Comparison of ENCODE assay signal across 8 cellular contexts in the genomic region with DNA sequence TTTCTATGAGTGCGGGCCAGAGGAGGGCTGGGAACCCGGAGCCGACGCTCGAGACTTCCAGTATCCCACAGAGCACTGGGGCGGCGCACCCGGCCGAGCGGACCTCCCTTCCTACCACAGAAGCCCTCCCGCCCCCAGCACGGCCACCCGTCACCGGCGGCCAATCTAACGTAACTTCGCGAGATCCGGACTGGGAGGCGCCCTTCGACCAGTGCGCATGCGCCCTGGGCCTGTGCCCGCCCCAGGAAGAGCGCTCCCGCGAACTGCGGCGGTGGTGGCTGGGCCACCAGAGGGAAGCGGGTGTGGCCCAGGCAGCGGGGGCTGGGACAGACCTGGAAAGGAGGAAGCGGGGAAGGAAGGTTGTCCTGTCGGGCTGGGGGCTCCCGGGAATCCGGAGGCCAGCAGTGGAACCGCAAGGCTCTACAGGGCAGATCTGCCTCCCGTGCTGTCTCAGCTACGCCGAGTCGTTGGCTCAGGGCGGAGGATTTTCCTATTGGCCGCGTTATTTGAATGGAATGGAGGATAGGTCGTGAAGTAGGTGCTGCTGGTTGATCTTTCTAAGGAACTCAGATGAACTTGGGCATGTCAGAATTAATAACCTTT. TPM values are rescaled to one million over a fixed set of nuclear protein-coding genes. Genes with fewer than 3 reads are reported as not detected.
DNase-seq lines count a peak whose midpoint lies in the region; ATAC-seq and TF ChIP-seq lines count a peak whose summit lies in the region.

A gene (minus strand): TSS at position 77 of the 603 bp plus-strand sequence. CDS start 166 bp downstream, outside the sequence.

- TF ChIP-seq CTCF in fibroblast of the aortic adventitia (IDR thresholded peaks at IDR 0.05; ENCODE audit: insufficient read depth, low read length) (peak; percentile 28), nephron progenitor cell (IDR thresholded peaks at IDR 0.05) (no peak)

- H3K4me1 Mint-ChIP-seq in nephron progenitor cell, result peaks cover 42% of the 10 kb centered on the region
- H3K4me1 Mint-ChIP-seq in stimulated activated naive CD8-positive, alpha-beta T cell treated with anti-CD3 and anti-CD28 coated beads, Interleukin-15, amount 100 ng/mL, for 72 hours, result peaks cover 39% of the 10 kb centered on the region

- H3K36me3 ChIP-seq in H7 (replicated peaks; ENCODE audit: control insufficient read depth, insufficient read depth, low read length), result no peaks in the 10 kb centered on the region

- peaks cover 3% of the 10 kb centered on the region for H3K36me3 Mint-ChIP-seq in nephron progenitor cell (ENCODE audit: low read depth)

- no peaks in the 10 kb centered on the region for H3K27me3 ChIP-seq in H7 (ENCODE audit: control insufficient read depth, insufficient read depth, low read length)

- peak; percentile 87 for ATAC-seq in stimulated activated naive CD8-positive, alpha-beta T cell treated with anti-CD3 and anti-CD28 coated beads, Interleukin-15, amount 100 ng/mL, for 72 hours

- peaks cover 1% of the 10 kb centered on the region for H3K9me3 Mint-ChIP-seq in nephron progenitor cell
- H3K9me3 Mint-ChIP-seq in stimulated activated naive CD8-positive, alpha-beta T cell treated with anti-CD3 and anti-CD28 coated beads, Interleukin-15, amount 100 ng/mL, for 72 hours, result no peaks in the 10 kb centered on the region

- DNase-seq in ELR (ENCODE audit: low read depth), result peak; percentile 96
- DNase-seq in H7, result peak; percentile 92
- peak; percentile 97 for DNase-seq in M059J (ENCODE audit: low read depth)
- DNase-seq in SHP77 (lab: John Stamatoyannopoulos, UW), result peak; percentile 94 to 95
- DNase-seq in activated effector memory CD4-positive, alpha-beta T cell treated with anti-CD3 and anti-CD28 coated beads, Interleukin-2, amount 50 U/mL, for 16 hours, result peak; percentile 98
- peak; percentile 96 for DNase-seq in fibroblast of the aortic adventitia (ENCODE audit: low read depth)
- DNase-seq in nephron progenitor cell, result peak; percentile 94
- DNase-seq in stimulated activated naive CD8-positive, alpha-beta T cell treated with anti-CD3 and anti-CD28 coated beads, Interleukin-15, amount 100 ng/mL, for 72 hours, result peak; percentile 94 to 95

- H3K27me3 Mint-ChIP-seq in nephron progenitor cell (ENCODE audit: low read depth, poor library complexity), result no peaks in the 10 kb centered on the region
- H3K27me3 Mint-ChIP-seq in stimulated activated naive CD8-positive, alpha-beta T cell treated with anti-CD3 and anti-CD28 coated beads, Interleukin-15, amount 100 ng/mL, for 72 hours, result no peaks in the 10 kb centered on the region

- H3K4me3 ChIP-seq in H7 (ENCODE audit: insufficient read depth, low read depth, low read length), result peak within 1 kb of the TSS; percentile 99
- peak within 1 kb of the TSS; percentile 93 for H3K4me3 ChIP-seq in fibroblast of the aortic adventitia (ENCODE audit: low read depth, low read length)

- H3K4me3 Mint-ChIP-seq in nephron progenitor cell, result peak within 1 kb of the TSS; percentile 90
- H3K4me3 Mint-ChIP-seq in stimulated activated naive CD8-positive, alpha-beta T cell treated with anti-CD3 and anti-CD28 coated beads, Interleukin-15, amount 100 ng/mL, for 72 hours, result peak within 1 kb of the TSS; percentile 87 to 91

- H3K27ac Mint-ChIP-seq in nephron progenitor cell, result peak within 1 kb of the TSS; percentile 100
- peak within 1 kb of the TSS; percentile 99 to 100 for H3K27ac Mint-ChIP-seq in stimulated activated naive CD8-positive, alpha-beta T cell treated with anti-CD3 and anti-CD28 coated beads, Interleukin-15, amount 100 ng/mL, for 72 hours

RNA-seq across cellular contexts. Expression of the gene that starts here (rescaled TPM):
- total RNA-seq in H7 (2014; rRNA removed; shearing (Covaris generic)), result 39.7 and 58.7 TPM in 2 replicates
- total RNA-seq in M059J (2014; rRNA removed; shearing (Covaris generic)), result 40.7 and 68.5 TPM in 2 replicates
- total RNA-seq in fibroblast of the aortic adventitia (ENCODE audit: low replicate concordance), result 119 and 269 TPM in 2 replicates

Comparison
In these comparisons a context has a peak if more than half of its experiments do, and no peak if none do; other contexts are left out.
1. Peak in every context shown above with its lines: DNase-seq, ATAC-seq and H3K4me3 ChIP-seq.